Comparison of ENCODE assay signal across 14 cellular contexts in genomic region chr3:117408811-117409210, GRCh38.
"Had no signal": no experiment of that assay in that cellular context is flagged by ENCODE, and none has a peak within 500 bp of the region (broad histone marks: within the 10 kb centered on the region; RNA-seq: fewer than 3 reads in every experiment).

No MANE protein-coding gene starts in this region.

- DNase-seq: activated B cell treated with CpG ODN at 0.5 μM for 24 hours; activated CD4-positive, alpha-beta memory T cell treated with anti-CD3 and anti-CD28 coated beads for 36 hours; activated CD4-positive, alpha-beta T cell treated with anti-CD3 and anti-CD28 coated beads for 4 hours; activated T-cell treated with anti-CD3 and anti-CD28 coated beads for 4 hours; amniotic stem cell; body of pancreas; caudate nucleus; islet precursor cell; left colon; spleen; stimulated activated naive B cell treated with anti-CD40 and anti-IgM and Interleukin-4, amounts not matched to agents 10 μg/mL and 1 μg/mL and 100 μg/mL, for 72 hours; T-cell had no signal

- ATAC-seq: body of pancreas; left colon; natural killer cell treated with Interleukin-12 subunit alpha and Interleukin-12 subunit beta and Interleukin-15 and Interleukin-18, amount 100 ng/mL, for 72 hours; sciatic nerve; stimulated activated naive B cell treated with anti-CD40 and anti-IgM and Interleukin-4, amounts not matched to agents 10 μg/mL and 1 μg/mL and 100 μg/mL, for 72 hours; T-cell had no signal
